In the genomic region with DNA sequence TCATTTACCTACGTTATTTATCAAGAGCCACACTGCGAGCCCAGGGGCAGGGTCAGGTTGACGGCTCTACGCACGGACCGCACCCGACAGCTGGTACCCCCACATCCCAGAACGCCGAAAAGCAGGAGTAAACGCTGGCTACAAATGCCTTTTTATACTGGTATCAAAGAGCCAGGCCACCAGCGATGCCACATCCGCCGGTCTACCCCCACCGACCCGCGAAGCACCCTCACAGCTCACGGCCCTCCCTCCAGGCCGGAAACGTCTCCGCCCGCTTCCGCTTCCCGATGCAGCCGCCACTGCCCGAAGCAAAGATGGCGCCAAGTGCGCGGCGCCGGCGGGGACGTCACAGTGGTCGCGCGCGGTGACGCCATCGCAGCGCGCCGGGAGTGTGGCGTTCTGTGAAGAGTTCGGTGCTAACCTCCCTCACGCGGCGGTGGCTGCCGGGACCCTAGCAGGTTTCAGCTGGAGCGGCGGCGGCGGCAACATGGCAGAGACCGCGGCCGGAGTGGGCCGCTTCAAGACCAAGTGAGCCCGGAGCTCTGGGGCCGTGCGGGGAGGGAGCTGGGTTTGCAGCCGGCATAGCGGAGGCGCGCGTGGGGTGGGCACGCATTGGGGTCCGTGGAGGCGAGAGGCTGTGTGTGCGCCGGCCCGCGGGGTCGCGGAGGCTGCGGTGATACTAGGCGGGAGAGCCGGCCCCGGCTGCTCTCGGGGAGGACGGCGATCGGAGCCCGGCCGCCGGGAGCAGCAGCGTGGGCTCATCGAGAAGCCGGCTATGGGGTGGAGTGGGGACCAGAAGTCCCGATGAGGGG, we compare ENCODE assay signal across 8 cellular contexts. TPM values are rescaled to one million over a fixed set of nuclear protein-coding genes. Genes with fewer than 3 reads are reported as not detected.
DNase-seq lines count a peak whose midpoint lies in the region; ATAC-seq and TF ChIP-seq lines count a peak whose summit lies in the region.

A gene (plus strand): TSS at position 376 of the 812 bp plus-strand sequence. CDS start 112 bp downstream, at position 488.

- peak within 1 kb of the TSS; percentile 97 for H3K27ac Mint-ChIP-seq in activated B cell treated with CpG ODN at 0.5 μM for 24 hours

- POLR2A ChIA-PET in activated B cell treated with CpG ODN at 0.5 μM for 24 hours (lab: Charles Lee) = interaction anchor here (0.6 to 2.8 kb wide), 17 partner anchors 9 to 1161 kb away, joined by 3 to 58 read pairs (median 5); a partner anchor contains a TSS

- H3K4me3 Mint-ChIP-seq in activated B cell treated with CpG ODN at 0.5 μM for 24 hours = peak within 1 kb of the TSS; percentile 93

- DNase-seq in AG08395 (ENCODE audit: low spot score) = peak; percentile 95
- DNase-seq in NCI-H2227 treated with DMSO at 0.1 percent for 48 hours (lab: John Stamatoyannopoulos, UW) = peak; percentile 90
- DNase-seq in activated B cell treated with CpG ODN at 0.5 μM for 24 hours = peak; percentile 99
- peak; percentile 93 to 95 for DNase-seq in cardiac fibroblast (ENCODE audit: low read depth in 2 of 2)
- DNase-seq in inferior parietal cortex (ENCODE audit: extremely low spot score) = peak; percentile 96
- peak; percentile 83 for DNase-seq in smooth muscle cell of the brain vasculature (ENCODE audit: low read depth, low spot score)

- peak; percentile 51 for ATAC-seq in GM18873 (IDR thresholded peaks at IDR 0.05; ENCODE audit: low FRiP score, unreplicated experiment)
- peak; percentile 72 for ATAC-seq in HG03135 (IDR thresholded peaks at IDR 0.05; ENCODE audit: unreplicated experiment)
- ATAC-seq in activated B cell treated with CpG ODN at 0.5 μM for 24 hours (ENCODE audit: low read depth) = peak; percentile 97

- peaks cover 23% of the 10 kb centered on the region for H3K4me1 Mint-ChIP-seq in activated B cell treated with CpG ODN at 0.5 μM for 24 hours

- no peaks in the 10 kb centered on the region for H3K9me3 Mint-ChIP-seq in activated B cell treated with CpG ODN at 0.5 μM for 24 hours

- CTCF ChIA-PET in activated B cell treated with CpG ODN at 0.5 μM for 24 hours (lab: Charles Lee) = interaction anchor here (1.1 kb wide), 1 partner anchor 10 kb away, joined by 3 read pairs; no protein-coding TSS in a partner anchor

- H3K4me3 ChIP-seq in cardiac fibroblast (replicated peaks in 1 of 2; ENCODE audit: low read depth in 2 of 2, low read length in 2 of 2) = peak within 1 kb of the TSS; percentile 97

- peaks cover 30% of the 10 kb centered on the region for H3K36me3 Mint-ChIP-seq in activated B cell treated with CpG ODN at 0.5 μM for 24 hours (ENCODE audit: low read depth)

- TF ChIP-seq CTCF in activated B cell treated with CpG ODN at 0.5 μM for 24 hours (IDR thresholded peaks at IDR 0.05) = no peak
- TF ChIP-seq CTCF in cardiac fibroblast (IDR thresholded peaks at IDR 0.05; ENCODE audit: low read depth, low read length) = no peak

- no peaks in the 10 kb centered on the region for H3K27me3 Mint-ChIP-seq in activated B cell treated with CpG ODN at 0.5 μM for 24 hours

- intact Hi-C loops in activated B cell treated with CpG ODN at 0.5 μM for 24 hours (cut with micrococcal nuclease) = loop anchor here (1.0 to 5.0 kb wide), 4 partner anchors 8 to 190 kb away; a partner anchor contains a TSS

RNA-seq across cellular contexts. Expression of the gene that starts here (rescaled TPM):
- total RNA-seq in activated B cell treated with CpG ODN at 0.5 μM for 24 hours = 41.8 and 44.2 TPM in 2 replicates

Comparison
In these comparisons a context has a peak if more than half of its experiments do, and no peak if none do; other contexts are left out.
1. Peak in every context shown above with its lines: DNase-seq, ATAC-seq and H3K4me3 ChIP-seq.